In the genomic region with DNA sequence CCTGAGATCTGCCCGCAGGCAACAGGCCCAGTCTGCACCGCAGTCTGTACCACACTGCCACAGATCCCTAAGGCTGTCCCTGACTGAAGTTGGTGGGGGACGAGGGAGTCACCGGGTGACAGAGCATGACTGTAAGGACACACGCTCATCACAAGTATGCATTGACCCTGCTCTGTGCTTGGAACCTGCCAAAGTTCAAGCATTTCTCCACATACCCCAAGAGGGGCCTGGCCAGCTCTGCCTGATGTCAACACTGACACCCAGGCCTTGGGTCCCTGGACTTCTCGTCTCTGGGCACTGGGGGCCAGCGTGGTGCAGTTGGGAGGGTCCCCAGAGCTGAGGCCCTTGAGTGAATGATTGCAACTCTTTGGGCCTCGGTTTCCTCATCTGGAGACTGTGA, we compare ENCODE assay signal across 29 cellular contexts. TPM values are rescaled to one million over a fixed set of nuclear protein-coding genes. Genes with fewer than 3 reads are reported as not detected.
"Had no signal": no experiment of that assay in that cellular context is flagged by ENCODE, and none has a peak within 500 bp of the region (broad histone marks: within the 10 kb centered on the region; RNA-seq: fewer than 3 reads in every experiment).

No MANE protein-coding gene starts in this region.

- H3K79me2 ChIP-seq: parathyroid adenoma had no signal

- H3K4me1 ChIP-seq: parathyroid adenoma had no signal

- DNase-seq: cerebellar nuclear complex; cortex of kidney; effector CD4-positive, alpha-beta T cell; endodermal cell; gastrocnemius medialis; mucosa of descending colon; naive B cell; psoas muscle; sigmoid colon; stimulated activated CD4-positive, alpha-beta T cell treated with anti-CD3 and anti-CD28 coated beads, Interleukin-12 subunit alpha, Interleukin-12 subunit beta, amount 100 ng/mL, for 4 hours; stimulated activated CD4-positive, alpha-beta T cell treated with anti-CD3 and anti-CD28 coated beads, Interleukin-2, amount 100 ng/mL, for 24 hours; stimulated activated CD4-positive, alpha-beta T cell treated with anti-CD3 and anti-CD28 coated beads, Interleukin-4, amount 100 ng/mL, for 24 hours; stimulated activated naive CD4-positive, alpha-beta T cell treated with Interleukin-2 at 50 U/mL for 16 hours; stomach; tibial artery had no signal

- H3K9ac ChIP-seq: parathyroid adenoma had no signal

- H3K27ac ChIP-seq: epithelial cell of prostate, gastrocnemius medialis, parathyroid adenoma, psoas muscle, sigmoid colon, skin epidermis, stomach, tibial artery, upper lobe of left lung had no signal

- H3K27me3 ChIP-seq: dorsolateral prefrontal cortex, gastrocnemius medialis, sigmoid colon, stomach, testis, tibial artery, upper lobe of left lung had no signal

- H3K4me3 ChIP-seq: dorsolateral prefrontal cortex, gastrocnemius medialis, lung, mucosa of descending colon, psoas muscle, sigmoid colon, skin epidermis, stomach, testis, tibial artery, upper lobe of left lung had no signal

- ATAC-seq: gastrocnemius medialis; left lobe of liver; mucosa of descending colon; psoas muscle; right cardiac atrium; stimulated activated effector memory CD8-positive, alpha-beta T cell treated with anti-CD3 and anti-CD28 coated beads, Interleukin-12 subunit alpha, Interleukin-12 subunit beta, amount 100 ng/mL, for 72 hours had no signal

- H3K36me3 ChIP-seq: gastrocnemius medialis, sigmoid colon, stomach, upper lobe of left lung had no signal

- H3K9me3 ChIP-seq: gastrocnemius medialis, mucosa of descending colon, psoas muscle, sigmoid colon, stomach, testis, tibial artery, upper lobe of left lung had no signal

- H2AFZ ChIP-seq: parathyroid adenoma had no signal

RNA-seq across cellular contexts. Expression of a gene that starts 30.2 kb away (rescaled TPM):
- total RNA-seq: endodermal cell, glomerular endothelial cell, kidney, neural crest cell, renal cortical epithelial cell had no signal
